Comparison of ENCODE assay signal across 7 cellular contexts in the genomic region with DNA sequence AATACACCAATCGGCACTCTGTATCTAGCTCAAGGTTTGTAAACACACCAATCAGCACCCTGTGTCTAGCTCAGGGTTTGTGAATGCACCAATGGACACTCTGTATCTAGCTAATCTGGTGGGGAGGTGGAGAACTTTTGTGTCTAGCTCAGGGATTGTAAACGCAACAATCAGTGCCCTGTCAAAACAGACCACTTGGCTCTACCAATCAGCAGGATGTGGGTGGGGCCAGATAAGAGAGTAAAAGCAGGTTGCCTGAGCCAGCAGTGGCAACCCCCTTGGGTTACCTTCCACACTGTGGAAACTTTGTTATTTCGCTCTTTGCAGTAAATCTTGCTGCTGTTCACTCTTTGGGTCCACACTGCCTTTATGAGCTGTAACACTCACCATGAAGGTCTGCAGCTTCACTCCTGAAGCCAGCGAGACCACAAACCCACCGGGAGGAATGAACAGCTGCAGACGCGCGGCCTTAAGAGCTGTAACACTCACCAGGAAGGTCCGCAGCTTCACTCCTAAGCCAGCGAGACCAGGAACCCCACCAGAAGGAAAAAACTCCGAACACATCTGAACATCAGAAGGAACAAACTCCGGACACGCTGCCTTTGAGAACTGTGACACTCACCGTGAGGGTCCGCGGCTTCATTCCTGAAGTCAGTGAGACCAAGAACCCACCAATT.
DNase-seq lines count a peak whose midpoint lies in the region; ATAC-seq and TF ChIP-seq lines count a peak whose summit lies in the region.
"Not testable (repeated sequence)": the region's sequence is repeated elsewhere in the genome, so short reads cannot be mapped to it uniquely, and the experiment has no call there.

No MANE protein-coding gene starts in this region.

- not testable (repeated sequence) for H3K4me1 ChIP-seq in CD8-positive, alpha-beta memory T cell (ENCODE audit: insufficient read depth, low read length)

- not testable (repeated sequence) for H3K9me3 ChIP-seq in CD8-positive, alpha-beta memory T cell (ENCODE audit: low read length); T-helper 17 cell (ENCODE audit: control insufficient read depth, low read length, poor library complexity, severe bottlenecking)

- POLR2A ChIA-PET in CD8-positive, alpha-beta memory T cell (lab: Charles Lee): not testable (repeated sequence)

- not testable (repeated sequence) for H3K4me3 ChIP-seq in CD8-positive, alpha-beta memory T cell (ENCODE audit: low read length)

- H3K36me3 ChIP-seq in CD8-positive, alpha-beta memory T cell (ENCODE audit: insufficient read depth, low read length): not testable (repeated sequence)

- ATAC-seq in T-helper 17 cell; stimulated activated memory B cell treated with anti-CD40 and anti-IgM and Interleukin-4, amounts not matched to agents 10 μg/mL and 1 μg/mL and 100 μg/mL, for 72 hours: not testable (repeated sequence)

- DNase-seq in CD8-positive, alpha-beta memory T cell; T-helper 17 cell; activated naive CD4-positive, alpha-beta T cell treated with anti-CD3 and anti-CD28 coated beads for 36 hours; nephron progenitor cell: not testable (repeated sequence)
- peak; percentile 25 for DNase-seq in myocyte (ENCODE audit: low read depth)

- peaks cover 1 to 14% (median 9%) of the 10 kb centered on the region in 3 donors for H3K4me1 Mint-ChIP-seq in CD8-positive, alpha-beta memory T cell
- not testable (repeated sequence) for H3K4me1 Mint-ChIP-seq in T-helper 17 cell; activated naive CD4-positive, alpha-beta T cell treated with anti-CD3 and anti-CD28 coated beads for 36 hours (ENCODE audit: low read depth); dendritic cell treated with granulocyte-macrophage colony-stimulating factor and Interleukin-4, amounts not matched to agents 40 ng/mL and 50 ng/mL, for 4 days (ENCODE audit: low read depth); nephron progenitor cell; stimulated activated memory B cell treated with anti-CD40 and anti-IgM and Interleukin-4, amounts not matched to agents 10 μg/mL and 1 μg/mL and 100 μg/mL, for 72 hours

- CTCF ChIA-PET in CD8-positive, alpha-beta memory T cell (lab: Charles Lee): not testable (repeated sequence)
- CTCF ChIA-PET in activated naive CD4-positive, alpha-beta T cell treated with anti-CD3 and anti-CD28 coated beads for 36 hours (lab: Charles Lee): interaction anchor here (0.8 kb wide), 1 partner anchor 137 kb away, joined by 3 read pairs; no protein-coding TSS in a partner anchor

- H3K9me3 Mint-ChIP-seq in CD8-positive, alpha-beta memory T cell; activated naive CD4-positive, alpha-beta T cell treated with anti-CD3 and anti-CD28 coated beads for 36 hours: not testable (repeated sequence)
- peaks cover 12% of the 10 kb centered on the region for H3K9me3 Mint-ChIP-seq in dendritic cell treated with granulocyte-macrophage colony-stimulating factor and Interleukin-4, amounts not matched to agents 40 ng/mL and 50 ng/mL, for 4 days
- peaks cover 12% of the 10 kb centered on the region for H3K9me3 Mint-ChIP-seq in nephron progenitor cell
- peaks cover 13% of the 10 kb centered on the region for H3K9me3 Mint-ChIP-seq in stimulated activated memory B cell treated with anti-CD40 and anti-IgM and Interleukin-4, amounts not matched to agents 10 μg/mL and 1 μg/mL and 100 μg/mL, for 72 hours

- TF ChIP-seq CTCF in nephron progenitor cell (IDR thresholded peaks at IDR 0.05): not testable (repeated sequence)

- H3K27me3 Mint-ChIP-seq in CD8-positive, alpha-beta memory T cell: peaks cover 10 to 30% of the 10 kb centered on the region in 2 donors
- H3K27me3 Mint-ChIP-seq in T-helper 17 cell (peaks cover 26% of the 10 kb centered on the region), nephron progenitor cell (ENCODE audit: low read depth, poor library complexity) (peaks cover 19% of the 10 kb centered on the region)
- H3K27me3 Mint-ChIP-seq in activated naive CD4-positive, alpha-beta T cell treated with anti-CD3 and anti-CD28 coated beads for 36 hours (ENCODE audit: low read depth): not testable (repeated sequence)
- peaks cover 44% of the 10 kb centered on the region for H3K27me3 Mint-ChIP-seq in dendritic cell treated with granulocyte-macrophage colony-stimulating factor and Interleukin-4, amounts not matched to agents 40 ng/mL and 50 ng/mL, for 4 days
- H3K27me3 Mint-ChIP-seq in stimulated activated memory B cell treated with anti-CD40 and anti-IgM and Interleukin-4, amounts not matched to agents 10 μg/mL and 1 μg/mL and 100 μg/mL, for 72 hours: peaks cover 33% of the 10 kb centered on the region

- not testable (repeated sequence) for H3K27me3 ChIP-seq in CD8-positive, alpha-beta memory T cell (ENCODE audit: insufficient read depth, low read length, poor library complexity, severe bottlenecking)

- intact Hi-C loops in activated naive CD4-positive, alpha-beta T cell treated with anti-CD3 and anti-CD28 coated beads for 36 hours (cut with micrococcal nuclease); dendritic cell treated with granulocyte-macrophage colony-stimulating factor and Interleukin-4, amounts not matched to agents 40 ng/mL and 50 ng/mL, for 4 days (cut with micrococcal nuclease): not testable (repeated sequence)

- H3K27ac Mint-ChIP-seq in CD8-positive, alpha-beta memory T cell: peak overlapping the region in 2 of 8 donors; percentile 6 to 63
- H3K27ac Mint-ChIP-seq in T-helper 17 cell; activated naive CD4-positive, alpha-beta T cell treated with anti-CD3 and anti-CD28 coated beads for 36 hours; dendritic cell treated with granulocyte-macrophage colony-stimulating factor and Interleukin-4, amounts not matched to agents 40 ng/mL and 50 ng/mL, for 4 days; stimulated activated memory B cell treated with anti-CD40 and anti-IgM and Interleukin-4, amounts not matched to agents 10 μg/mL and 1 μg/mL and 100 μg/mL, for 72 hours: not testable (repeated sequence)
- peak overlapping the region; percentile 66 for H3K27ac Mint-ChIP-seq in nephron progenitor cell

- H3K4me3 Mint-ChIP-seq in CD8-positive, alpha-beta memory T cell: peak overlapping the region in 4 of 7 donors; percentile 27 to 61 (median 44)
- H3K4me3 Mint-ChIP-seq in T-helper 17 cell: peak overlapping the region; percentile 28
- peak overlapping the region; percentile 45 for H3K4me3 Mint-ChIP-seq in activated naive CD4-positive, alpha-beta T cell treated with anti-CD3 and anti-CD28 coated beads for 36 hours
- peak overlapping the region; percentile 53 for H3K4me3 Mint-ChIP-seq in dendritic cell treated with granulocyte-macrophage colony-stimulating factor and Interleukin-4, amounts not matched to agents 40 ng/mL and 50 ng/mL, for 4 days
- H3K4me3 Mint-ChIP-seq in nephron progenitor cell: not testable (repeated sequence)
- H3K4me3 Mint-ChIP-seq in stimulated activated memory B cell treated with anti-CD40 and anti-IgM and Interleukin-4, amounts not matched to agents 10 μg/mL and 1 μg/mL and 100 μg/mL, for 72 hours: peak overlapping the region; percentile 51

- H3K36me3 Mint-ChIP-seq in CD8-positive, alpha-beta memory T cell; T-helper 17 cell (ENCODE audit: low read depth); activated naive CD4-positive, alpha-beta T cell treated with anti-CD3 and anti-CD28 coated beads for 36 hours (ENCODE audit: low read depth); dendritic cell treated with granulocyte-macrophage colony-stimulating factor and Interleukin-4, amounts not matched to agents 40 ng/mL and 50 ng/mL, for 4 days (ENCODE audit: low read depth); nephron progenitor cell (ENCODE audit: low read depth); stimulated activated memory B cell treated with anti-CD40 and anti-IgM and Interleukin-4, amounts not matched to agents 10 μg/mL and 1 μg/mL and 100 μg/mL, for 72 hours: not testable (repeated sequence)

- H3K27ac ChIP-seq in CD8-positive, alpha-beta memory T cell (ENCODE audit: low read depth, low read length): not testable (repeated sequence)
